In genomic region chr5:171421331-171422262, GRCh38 we compare ENCODE assay signal across 15 cellular contexts. TPM values are rescaled to one million over a fixed set of nuclear protein-coding genes. Genes with fewer than 3 reads are reported as not detected.
DNase-seq lines count a peak whose midpoint lies in the region; ATAC-seq and TF ChIP-seq lines count a peak whose summit lies in the region.
"Had no signal": no experiment of that assay in that cellular context is flagged by ENCODE, and none has a peak within 500 bp of the region (broad histone marks: within the 10 kb centered on the region; RNA-seq: fewer than 3 reads in every experiment).

No MANE protein-coding gene starts in this region.

- peaks cover 0 to 33% (median 27%) of the 10 kb centered on the region in 3 donors for H3K27me3 ChIP-seq in stomach

- no peak for TF ChIP-seq POLR2A in stomach (IDR thresholded peaks at IDR 0.05)

- H3K36me3 ChIP-seq in stomach, result peaks cover 0 to 2% (median 0%) of the 10 kb centered on the region in 4 donors
- H3K36me3 ChIP-seq: gastrocnemius medialis, upper lobe of left lung had no signal

- intact Hi-C loops in stomach (cut with DNase I; ENCODE audit: low total_unique reads), result loop anchor here (10.0 kb wide), 1 partner anchor 483 kb away; no protein-coding TSS in a partner anchor

- H3K27ac Mint-ChIP-seq in T-cell (no peak overlapping the region), immature natural killer cell (no peak overlapping the region)
- H3K27ac Mint-ChIP-seq: activated naive CD4-positive, alpha-beta T cell treated with anti-CD3 and anti-CD28 coated beads for 36 hours; dendritic cell treated with granulocyte-macrophage colony-stimulating factor and Interleukin-4, amounts not matched to agents 40 ng/mL and 50 ng/mL, for 4 days had no signal

- no peak for ATAC-seq in T-cell (replicated peaks in 1 of 4)

- H3K9me3 Mint-ChIP-seq in T-cell (no peaks in the 10 kb centered on the region), immature natural killer cell (no peaks in the 10 kb centered on the region)
- H3K9me3 Mint-ChIP-seq: activated naive CD4-positive, alpha-beta T cell treated with anti-CD3 and anti-CD28 coated beads for 36 hours; dendritic cell treated with granulocyte-macrophage colony-stimulating factor and Interleukin-4, amounts not matched to agents 40 ng/mL and 50 ng/mL, for 4 days had no signal

- H3K4me3 Mint-ChIP-seq in T-cell (peak overlapping the region in 2 of 3 donors; percentile 21 to 80), immature natural killer cell (peak overlapping the region in 3 of 5 donors; percentile 30 to 49 (median 41))
- H3K4me3 Mint-ChIP-seq: dendritic cell treated with granulocyte-macrophage colony-stimulating factor and Interleukin-4, amounts not matched to agents 40 ng/mL and 50 ng/mL, for 4 days had no signal

- CTCF ChIA-PET in T-cell (lab: Charles Lee), result no interaction called here

- POLR2A ChIA-PET in T-cell (lab: Charles Lee), result no interaction called here

- TF ChIP-seq EP300 in stomach (IDR thresholded peaks at IDR 0.05), result no peak

- TF ChIP-seq CTCF in stomach (IDR thresholded peaks at IDR 0.05) (no peak), GM13977 (IDR thresholded peaks at IDR 0.05; ENCODE audit: extremely low read depth, insufficient read depth, missing control alignments) (no peak)

- peak; percentile 59 for DNase-seq in activated effector memory CD4-positive, alpha-beta T cell treated with anti-CD3 and anti-CD28 coated beads, Interleukin-2, amount 50 U/mL, for 16 hours
- DNase-seq in activated effector memory CD4-positive, alpha-beta T cell treated with Interleukin-2 at 50 U/mL for 16 hours, result no peak
- DNase-seq in T-cell, result peak in 1 of 34 experiments; percentile 19
- no peak for DNase-seq in immature natural killer cell
- DNase-seq in stomach, result peak; percentile 18
- DNase-seq in GM13977 (ENCODE audit: low spot score), result no peak
- no peak for DNase-seq in NCI-H2227 (lab: John Stamatoyannopoulos, UW; ENCODE audit: unreplicated experiment)
- DNase-seq in foreskin melanocyte, result no peak
- DNase-seq: activated CD4-positive, alpha-beta T cell treated with anti-CD3 and anti-CD28 coated beads, Interleukin-2, amount 50 U/mL, for 48 hours; activated naive CD4-positive, alpha-beta T cell treated with anti-CD3 and anti-CD28 coated beads for 36 hours; T-helper 1 cell had no signal

- peaks cover 31 to 39% (median 32%) of the 10 kb centered on the region in 4 donors for H3K4me1 ChIP-seq in stomach

- H3K36me3 Mint-ChIP-seq in T-cell, result no peaks in the 10 kb centered on the region
- no peaks in the 10 kb centered on the region for H3K36me3 Mint-ChIP-seq in immature natural killer cell

- WGBS in stomach, 5 donors, result 53 to 61% (median 53%) methylated on average over 16 of the region's 16 CpGs

- H3K4me3 ChIP-seq in stomach, result peak overlapping the region in 1 of 4 donors; percentile 43

- in situ Hi-C loops in GM13977 (cut with MboI; ENCODE audit: low pct_unique_long_range_greater_than_20kb, low sequenced_read_pairs, unreplicated experiment), result loop anchor here (25.0 kb wide), 1 partner anchor 616 kb away; no protein-coding TSS in a partner anchor

- peak overlapping the region in 2 of 5 donors; percentile 50 to 68 for H3K27ac ChIP-seq in stomach
- H3K27ac ChIP-seq: gastrocnemius medialis, upper lobe of left lung had no signal

- H3K4me1 Mint-ChIP-seq in T-cell, result peaks cover 13 to 19% (median 19%) of the 10 kb centered on the region in 3 donors
- H3K4me1 Mint-ChIP-seq in immature natural killer cell, result peaks cover 12 to 14% of the 10 kb centered on the region in 2 donors

- H3K9me3 ChIP-seq in stomach, result no peaks in the 10 kb centered on the region
- H3K9me3 ChIP-seq: gastrocnemius medialis, upper lobe of left lung had no signal

- peaks cover 15 to 29% of the 10 kb centered on the region in 2 donors for H3K27me3 Mint-ChIP-seq in T-cell
- peaks cover 1 to 13% (median 5%) of the 10 kb centered on the region in 3 donors for H3K27me3 Mint-ChIP-seq in immature natural killer cell (ENCODE audit: low read depth in 3 of 3)

RNA-seq across cellular contexts. Expression of gene FGF18, which starts 2.1 kb away (rescaled TPM):
- total RNA-seq in T-cell (under 1 TPM in 4 of 5 donors, not detected in 1; 0.16 to 0.58 (median 0.21) TPM), stomach (1 to 10 TPM in 1 of 5 donors, under 1 TPM in 1, not detected in 3; 0.37 to 7.1 TPM)
- polyA plus RNA-seq in immature natural killer cell (not detected), stomach (under 1 TPM; 0.37 to 0.68 (median 0.46) TPM)
- total RNA-seq: lung microvascular endothelial cell had no signal

RNA-seq across cellular contexts. Expression of gene NPM1, which starts 33.9 kb away (rescaled TPM):
- total RNA-seq in T-cell (1,000 to 10,000 TPM in 2 of 5 donors, 100 to 1,000 TPM in 3; 940 to 1,150 (median 989) TPM), stomach (100 to 1,000 TPM; 289 to 989 (median 416) TPM)
- polyA plus RNA-seq in immature natural killer cell (100 to 1,000 TPM; 274 to 417 (median 355) TPM), stomach (1,000 to 10,000 TPM; 2,122 to 3,788 (median 2,464) TPM)

Comparison
In these comparisons a context has a peak if more than half of its experiments do, and no peak if none do; other contexts are left out.
1. DNase-seq: peak in activated effector memory CD4-positive, alpha-beta T cell treated with anti-CD3 and anti-CD28 coated beads, Interleukin-2, amount 50 U/mL, for 16 hours (single experiment) and stomach (single experiment); none in activated effector memory CD4-positive, alpha-beta T cell treated with Interleukin-2 at 50 U/mL for 16 hours (single experiment), immature natural killer cell (0 of 3), GM13977 (single experiment), NCI-H2227 (single experiment) and foreskin melanocyte (single experiment).